1 cellular context compared by ENCODE assay signal in the genomic region with DNA sequence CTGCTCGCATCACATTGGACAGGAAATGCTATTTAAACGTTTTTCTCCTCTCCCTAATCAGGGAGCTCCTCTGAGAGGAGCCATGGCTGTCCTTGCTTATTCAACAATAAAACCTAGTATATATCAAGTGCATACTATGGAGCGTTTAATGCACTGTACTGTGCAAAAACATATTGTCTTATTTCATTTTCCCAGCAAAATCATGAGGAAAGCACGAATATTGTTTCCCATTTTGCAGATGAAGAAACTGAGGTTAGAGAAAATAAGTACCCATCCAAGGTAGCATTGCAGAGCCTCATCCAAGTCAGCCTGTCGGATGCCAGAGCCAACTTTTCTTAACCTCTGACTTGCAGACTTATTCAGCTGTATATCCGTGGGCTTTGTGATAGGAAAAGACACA.
TF ChIP-seq lines count a peak whose summit lies in the region.

No MANE protein-coding gene starts in this region.

TF ChIP-seq in HepG2, 621 proteins besides CTCF, POLR2A, EP300 and RAD21:
- TF ChIP-seq, protein P1, sequence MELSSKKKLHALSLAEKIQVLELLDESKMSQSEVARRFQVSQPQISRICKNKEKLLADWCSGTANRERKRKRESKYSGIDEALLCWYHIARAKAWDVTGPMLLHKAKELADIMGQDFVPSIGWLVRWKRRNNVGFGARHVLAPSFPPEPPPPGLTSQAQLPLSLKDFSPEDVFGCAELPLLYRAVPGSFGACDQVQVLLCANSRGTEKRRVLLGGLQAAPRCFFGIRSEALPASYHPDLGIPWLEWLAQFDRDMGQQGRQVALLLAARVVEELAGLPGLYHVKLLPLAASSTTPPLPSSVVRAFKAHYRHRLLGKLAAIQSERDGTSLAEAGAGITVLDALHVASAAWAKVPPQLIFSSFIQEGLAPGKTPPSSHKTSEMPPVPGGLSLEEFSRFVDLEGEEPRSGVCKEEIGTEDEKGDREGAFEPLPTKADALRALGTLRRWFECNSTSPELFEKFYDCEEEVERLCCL (CRISPR knock-in tag; IDR thresholded peaks at IDR 0.05; ENCODE audit: borderline replicate concordance) = no peak
- TF ChIP-seq GABPA (IDR thresholded peaks at IDR 0.05; ENCODE audit: low read depth, low read length) (no peak), GABPA (CRISPR knock-in tag; IDR thresholded peaks at IDR 0.05; ENCODE audit: low read depth) (no peak), STAT5B (CRISPR knock-in tag; IDR thresholded peaks at IDR 0.05) (no peak), SP4 (CRISPR knock-in tag; IDR thresholded peaks at IDR 0.05) (no peak), NPAS2 (CRISPR knock-in tag; IDR thresholded peaks at IDR 0.05; ENCODE audit: borderline replicate concordance) (no peak), NR2F1 (CRISPR knock-in tag; IDR thresholded peaks at IDR 0.05) (no peak), ZNF564 (CRISPR knock-in tag; IDR thresholded peaks at IDR 0.05) (no peak), SCMH1 (CRISPR knock-in tag; IDR thresholded peaks at IDR 0.05; ENCODE audit: borderline replicate concordance) (no peak), PTBP1 (IDR thresholded peaks at IDR 0.05; ENCODE audit: low read depth, low read length, poor library complexity, severe bottlenecking) (no peak), KDM6A (CRISPR knock-in tag; IDR thresholded peaks at IDR 0.05; ENCODE audit: low read depth) (no peak), ZNF468 (CRISPR knock-in tag; IDR thresholded peaks at IDR 0.05) (no peak), ZNF30 (CRISPR knock-in tag; IDR thresholded peaks at IDR 0.05) (no peak), GTF2F1 (IDR thresholded peaks at IDR 0.05; ENCODE audit: low read length) (no peak), MZF1 (CRISPR knock-in tag; IDR thresholded peaks at IDR 0.05; ENCODE audit: borderline replicate concordance) (no peak), ZMYM2 (CRISPR knock-in tag; IDR thresholded peaks at IDR 0.05) (no peak), ZNF121 (CRISPR knock-in tag; IDR thresholded peaks at IDR 0.05) (no peak), KAT2B (IDR thresholded peaks at IDR 0.05; ENCODE audit: borderline replicate concordance, low read depth, low read length) (no peak), FOSL1 (CRISPR knock-in tag; IDR thresholded peaks at IDR 0.05; ENCODE audit: borderline replicate concordance) (no peak)
- TF ChIP-seq, protein P2, sequence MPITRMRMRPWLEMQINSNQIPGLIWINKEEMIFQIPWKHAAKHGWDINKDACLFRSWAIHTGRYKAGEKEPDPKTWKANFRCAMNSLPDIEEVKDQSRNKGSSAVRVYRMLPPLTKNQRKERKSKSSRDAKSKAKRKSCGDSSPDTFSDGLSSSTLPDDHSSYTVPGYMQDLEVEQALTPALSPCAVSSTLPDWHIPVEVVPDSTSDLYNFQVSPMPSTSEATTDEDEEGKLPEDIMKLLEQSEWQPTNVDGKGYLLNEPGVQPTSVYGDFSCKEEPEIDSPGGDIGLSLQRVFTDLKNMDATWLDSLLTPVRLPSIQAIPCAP (CRISPR knock-in tag; IDR thresholded peaks at IDR 0.05; ENCODE audit: low read depth) = no peak
- TF ChIP-seq, protein P3, sequence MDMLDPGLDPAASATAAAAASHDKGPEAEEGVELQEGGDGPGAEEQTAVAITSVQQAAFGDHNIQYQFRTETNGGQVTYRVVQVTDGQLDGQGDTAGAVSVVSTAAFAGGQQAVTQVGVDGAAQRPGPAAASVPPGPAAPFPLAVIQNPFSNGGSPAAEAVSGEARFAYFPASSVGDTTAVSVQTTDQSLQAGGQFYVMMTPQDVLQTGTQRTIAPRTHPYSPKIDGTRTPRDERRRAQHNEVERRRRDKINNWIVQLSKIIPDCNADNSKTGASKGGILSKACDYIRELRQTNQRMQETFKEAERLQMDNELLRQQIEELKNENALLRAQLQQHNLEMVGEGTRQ (IDR thresholded peaks at IDR 0.05; ENCODE audit: low read depth, low read length) = no peak
- TF ChIP-seq, protein P3 (CRISPR knock-in tag; IDR thresholded peaks at IDR 0.05; ENCODE audit: borderline replicate concordance) = no peak
